ENCODE assay signal across 1 cellular context in the genomic region with DNA sequence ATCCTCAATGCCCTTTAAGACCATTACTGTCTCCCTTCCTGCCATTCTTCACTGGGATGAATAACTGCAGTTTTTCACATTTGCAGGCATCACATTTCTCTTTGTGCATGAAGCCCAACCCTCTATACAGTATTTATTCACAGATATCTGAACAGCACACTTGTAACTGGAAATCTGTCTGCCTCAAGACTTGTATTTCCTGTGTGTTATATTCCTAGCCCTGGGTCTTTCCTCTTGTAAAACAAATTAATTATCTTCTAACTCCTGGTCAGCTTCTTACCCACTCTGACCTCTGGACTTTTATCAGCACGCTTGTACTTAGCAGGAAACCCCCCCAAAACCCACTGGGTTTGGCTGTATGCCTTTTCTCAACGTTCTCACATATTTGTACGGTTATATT.
TF ChIP-seq lines count a peak whose summit lies in the region.

No MANE protein-coding gene starts in this region.

TF ChIP-seq in SK-N-SH, 30 proteins besides CTCF, POLR2A, EP300 and RAD21:
- TF ChIP-seq NRF1 (IDR thresholded peaks at IDR 0.05; ENCODE audit: low read depth, low read length) (no peak), EZH2phosphoT487 (IDR thresholded peaks at IDR 0.05; ENCODE audit: borderline replicate concordance, low read depth) (no peak), CHD2 (IDR thresholded peaks at IDR 0.05; ENCODE audit: low read length, partially characterized antibody) (no peak), FOXJ3 (CRISPR knock-in tag; IDR thresholded peaks at IDR 0.05) (no peak), MXI1 (IDR thresholded peaks at IDR 0.05; ENCODE audit: low read depth, low read length) (no peak), GABPA (IDR thresholded peaks at IDR 0.05; ENCODE audit: low read depth) (no peak), MEF2A (IDR thresholded peaks at IDR 0.05; ENCODE audit: borderline replicate concordance, low read depth) (no peak), RFX5 (IDR thresholded peaks at IDR 0.05; ENCODE audit: low read length) (no peak), ELF1 (IDR thresholded peaks at IDR 0.05) (no peak), JUND (IDR thresholded peaks at IDR 0.05) (no peak), RCOR1 (IDR thresholded peaks at IDR 0.05; ENCODE audit: low read length) (no peak), YY1 (IDR thresholded peaks at IDR 0.05; ENCODE audit: low read depth) (no peak), TAF1 (IDR thresholded peaks at IDR 0.05; ENCODE audit: borderline replicate concordance, low read depth, low read length) (no peak)
- TF ChIP-seq, protein P1, sequence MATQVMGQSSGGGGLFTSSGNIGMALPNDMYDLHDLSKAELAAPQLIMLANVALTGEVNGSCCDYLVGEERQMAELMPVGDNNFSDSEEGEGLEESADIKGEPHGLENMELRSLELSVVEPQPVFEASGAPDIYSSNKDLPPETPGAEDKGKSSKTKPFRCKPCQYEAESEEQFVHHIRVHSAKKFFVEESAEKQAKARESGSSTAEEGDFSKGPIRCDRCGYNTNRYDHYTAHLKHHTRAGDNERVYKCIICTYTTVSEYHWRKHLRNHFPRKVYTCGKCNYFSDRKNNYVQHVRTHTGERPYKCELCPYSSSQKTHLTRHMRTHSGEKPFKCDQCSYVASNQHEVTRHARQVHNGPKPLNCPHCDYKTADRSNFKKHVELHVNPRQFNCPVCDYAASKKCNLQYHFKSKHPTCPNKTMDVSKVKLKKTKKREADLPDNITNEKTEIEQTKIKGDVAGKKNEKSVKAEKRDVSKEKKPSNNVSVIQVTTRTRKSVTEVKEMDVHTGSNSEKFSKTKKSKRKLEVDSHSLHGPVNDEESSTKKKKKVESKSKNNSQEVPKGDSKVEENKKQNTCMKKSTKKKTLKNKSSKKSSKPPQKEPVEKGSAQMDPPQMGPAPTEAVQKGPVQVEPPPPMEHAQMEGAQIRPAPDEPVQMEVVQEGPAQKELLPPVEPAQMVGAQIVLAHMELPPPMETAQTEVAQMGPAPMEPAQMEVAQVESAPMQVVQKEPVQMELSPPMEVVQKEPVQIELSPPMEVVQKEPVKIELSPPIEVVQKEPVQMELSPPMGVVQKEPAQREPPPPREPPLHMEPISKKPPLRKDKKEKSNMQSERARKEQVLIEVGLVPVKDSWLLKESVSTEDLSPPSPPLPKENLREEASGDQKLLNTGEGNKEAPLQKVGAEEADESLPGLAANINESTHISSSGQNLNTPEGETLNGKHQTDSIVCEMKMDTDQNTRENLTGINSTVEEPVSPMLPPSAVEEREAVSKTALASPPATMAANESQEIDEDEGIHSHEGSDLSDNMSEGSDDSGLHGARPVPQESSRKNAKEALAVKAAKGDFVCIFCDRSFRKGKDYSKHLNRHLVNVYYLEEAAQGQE (IDR thresholded peaks at IDR 0.05; ENCODE audit: low read depth, low read length), result no peak
- TF ChIP-seq, protein P2, sequence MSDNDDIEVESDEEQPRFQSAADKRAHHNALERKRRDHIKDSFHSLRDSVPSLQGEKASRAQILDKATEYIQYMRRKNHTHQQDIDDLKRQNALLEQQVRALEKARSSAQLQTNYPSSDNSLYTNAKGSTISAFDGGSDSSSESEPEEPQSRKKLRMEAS (IDR thresholded peaks at IDR 0.05; ENCODE audit: low read depth), result no peak
- TF ChIP-seq, protein P3, sequence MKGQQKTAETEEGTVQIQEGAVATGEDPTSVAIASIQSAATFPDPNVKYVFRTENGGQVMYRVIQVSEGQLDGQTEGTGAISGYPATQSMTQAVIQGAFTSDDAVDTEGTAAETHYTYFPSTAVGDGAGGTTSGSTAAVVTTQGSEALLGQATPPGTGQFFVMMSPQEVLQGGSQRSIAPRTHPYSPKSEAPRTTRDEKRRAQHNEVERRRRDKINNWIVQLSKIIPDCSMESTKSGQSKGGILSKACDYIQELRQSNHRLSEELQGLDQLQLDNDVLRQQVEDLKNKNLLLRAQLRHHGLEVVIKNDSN (IDR thresholded peaks at IDR 0.05; ENCODE audit: borderline replicate concordance, low read depth), result no peak
- TF ChIP-seq, protein P4, sequence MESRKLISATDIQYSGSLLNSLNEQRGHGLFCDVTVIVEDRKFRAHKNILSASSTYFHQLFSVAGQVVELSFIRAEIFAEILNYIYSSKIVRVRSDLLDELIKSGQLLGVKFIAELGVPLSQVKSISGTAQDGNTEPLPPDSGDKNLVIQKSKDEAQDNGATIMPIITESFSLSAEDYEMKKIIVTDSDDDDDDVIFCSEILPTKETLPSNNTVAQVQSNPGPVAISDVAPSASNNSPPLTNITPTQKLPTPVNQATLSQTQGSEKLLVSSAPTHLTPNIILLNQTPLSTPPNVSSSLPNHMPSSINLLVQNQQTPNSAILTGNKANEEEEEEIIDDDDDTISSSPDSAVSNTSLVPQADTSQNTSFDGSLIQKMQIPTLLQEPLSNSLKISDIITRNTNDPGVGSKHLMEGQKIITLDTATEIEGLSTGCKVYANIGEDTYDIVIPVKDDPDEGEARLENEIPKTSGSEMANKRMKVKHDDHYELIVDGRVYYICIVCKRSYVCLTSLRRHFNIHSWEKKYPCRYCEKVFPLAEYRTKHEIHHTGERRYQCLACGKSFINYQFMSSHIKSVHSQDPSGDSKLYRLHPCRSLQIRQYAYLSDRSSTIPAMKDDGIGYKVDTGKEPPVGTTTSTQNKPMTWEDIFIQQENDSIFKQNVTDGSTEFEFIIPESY (IDR thresholded peaks at IDR 0.05; ENCODE audit: borderline replicate concordance, low read depth), result no peak
- TF ChIP-seq, protein P5, sequence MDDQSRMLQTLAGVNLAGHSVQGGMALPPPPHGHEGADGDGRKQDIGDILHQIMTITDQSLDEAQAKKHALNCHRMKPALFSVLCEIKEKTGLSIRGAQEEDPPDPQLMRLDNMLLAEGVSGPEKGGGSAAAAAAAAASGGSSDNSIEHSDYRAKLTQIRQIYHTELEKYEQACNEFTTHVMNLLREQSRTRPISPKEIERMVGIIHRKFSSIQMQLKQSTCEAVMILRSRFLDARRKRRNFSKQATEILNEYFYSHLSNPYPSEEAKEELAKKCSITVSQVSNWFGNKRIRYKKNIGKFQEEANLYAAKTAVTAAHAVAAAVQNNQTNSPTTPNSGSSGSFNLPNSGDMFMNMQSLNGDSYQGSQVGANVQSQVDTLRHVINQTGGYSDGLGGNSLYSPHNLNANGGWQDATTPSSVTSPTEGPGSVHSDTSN (IDR thresholded peaks at IDR 0.05), result no peak
- TF ChIP-seq, protein P6, sequence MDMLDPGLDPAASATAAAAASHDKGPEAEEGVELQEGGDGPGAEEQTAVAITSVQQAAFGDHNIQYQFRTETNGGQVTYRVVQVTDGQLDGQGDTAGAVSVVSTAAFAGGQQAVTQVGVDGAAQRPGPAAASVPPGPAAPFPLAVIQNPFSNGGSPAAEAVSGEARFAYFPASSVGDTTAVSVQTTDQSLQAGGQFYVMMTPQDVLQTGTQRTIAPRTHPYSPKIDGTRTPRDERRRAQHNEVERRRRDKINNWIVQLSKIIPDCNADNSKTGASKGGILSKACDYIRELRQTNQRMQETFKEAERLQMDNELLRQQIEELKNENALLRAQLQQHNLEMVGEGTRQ (IDR thresholded peaks at IDR 0.05; ENCODE audit: borderline replicate concordance, low read depth, low read length), result no peak
